Comparison of ENCODE assay signal across 18 cellular contexts in the genomic region with DNA sequence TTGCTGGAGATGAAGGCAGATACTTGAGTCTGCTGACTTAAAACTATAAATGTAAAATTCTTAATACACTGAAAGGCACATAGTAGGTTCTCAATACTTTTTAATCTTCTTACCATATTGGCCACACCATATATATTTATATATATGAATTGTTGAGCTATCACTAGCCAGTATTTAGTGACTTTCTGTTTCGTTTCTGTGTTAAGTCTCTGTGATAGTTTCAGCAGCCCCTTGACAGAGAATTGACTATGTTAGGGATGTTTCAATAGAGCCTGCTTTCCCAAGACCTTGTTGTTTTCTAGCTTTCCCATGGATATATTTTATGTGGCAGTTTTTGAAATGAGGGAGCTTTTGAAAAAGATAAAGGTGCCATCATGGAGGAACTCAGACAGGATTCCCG.
A peak's percentile ranks its signal among the peaks of the same experiment; 100 is the strongest.
DNase-seq lines count a peak whose midpoint lies in the region; ATAC-seq, FAIRE-seq and TF ChIP-seq lines count a peak whose summit lies in the region.
"Had no signal": no experiment of that assay in that cellular context is flagged by ENCODE, and none has a peak within 500 bp of the region (broad histone marks: within the 10 kb centered on the region; RNA-seq: fewer than 3 reads in every experiment).

No MANE protein-coding gene starts in this region.

- no peak overlapping the region for H3K4me3 Mint-ChIP-seq in activated T-helper 2 cell treated with anti-CD3 and anti-CD28 coated beads, Interferon-gamma antibody, Interleukin-2, Interleukin-4, amounts not matched to agents 10 μg/mL and 5 μg/mL and 100 μg/mL, durations not matched to agents 14 hours and 24 hours and 36 hours (ENCODE audit: low read depth)
- H3K4me3 Mint-ChIP-seq: CD8-positive, alpha-beta memory T cell; T-helper 2 cell treated with Interferon-gamma antibody and Interleukin-4, amounts not matched to agents 5 μg/mL and 100 μg/mL, for 36 hours had no signal

- 15% methylated on average over 2 of the region's 2 CpGs for WGBS in GM12878 (ENCODE audit: insufficient coverage, insufficient replicate concordance, low lambda C conversion rate, missing lambda C conversion rate)

- peak; percentile 63 for ATAC-seq in GM18519 (IDR thresholded peaks at IDR 0.05; ENCODE audit: low FRiP score, unreplicated experiment)
- ATAC-seq in GM19395 (IDR thresholded peaks at IDR 0.05; ENCODE audit: unreplicated experiment), result peak; percentile 64
- peak; percentile 50 for ATAC-seq in HG03280 (IDR thresholded peaks at IDR 0.05; ENCODE audit: unreplicated experiment)
- ATAC-seq in GM12878, result peak; percentile 78
- ATAC-seq in GM19324 (IDR thresholded peaks at IDR 0.05; ENCODE audit: low FRiP score, unreplicated experiment), result no peak

- BruUV-seq in GM12878 (replicated peaks; lab: Mats Ljungman, UMichigan), result no TSS peak

- no peaks in the 10 kb centered on the region for H3K27me3 ChIP-seq in GM12878 (replicated peaks in 1 of 2; ENCODE audit: control insufficient read depth in 2 of 2, insufficient read depth in 2 of 2, low read length in 1 of 2)
- H3K27me3 ChIP-seq: BE2C had no signal

- intact Hi-C loops in GM12878 (cut with micrococcal nuclease; ENCODE audit: unreplicated experiment), result loop anchor here (5.0 kb wide), 1 partner anchor 88 kb away; no protein-coding TSS in a partner anchor
- intact Hi-C loops in activated T-helper 2 cell treated with anti-CD3 and anti-CD28 coated beads, Interferon-gamma antibody, Interleukin-2, Interleukin-4, amounts not matched to agents 10 μg/mL and 5 μg/mL and 100 μg/mL, durations not matched to agents 14 hours and 24 hours and 36 hours (cut with micrococcal nuclease), result no loop called here

- in situ Hi-C loops in GM12878 (cut with MboI), result no loop called here

- H4K20me1 ChIP-seq in GM12878 (ENCODE audit: control insufficient read depth, insufficient read depth), result no peaks in the 10 kb centered on the region

- no peak for TF ChIP-seq POLR2A in GM12878 (IDR thresholded peaks at IDR 0.05; ENCODE audit: low read depth, low read length)

- 0 out of 2 replicates have a peak overlapping the region, but pooled peaks have one; percentile 25 for H3K4me2 ChIP-seq in GM12878 (ENCODE audit: control insufficient read depth, insufficient read depth)

- no peaks in the 10 kb centered on the region for H3K4me1 ChIP-seq in GM12878 (ENCODE audit: control insufficient read depth, insufficient read depth, low read length)
- H3K4me1 ChIP-seq: BE2C had no signal

- TF ChIP-seq RAD21 in GM12878 (IDR thresholded peaks at IDR 0.05; ENCODE audit: insufficient read depth, low read depth, low read length), result no peak

- RAD21 ChIA-PET in GM12878 (lab: Charles Lee; ENCODE audit: unreplicated experiment), result interaction anchor here (0.8 to 2.1 kb wide), 3 partner anchors 27 to 97 kb away, joined by 3 to 11 read pairs (median 4); no protein-coding TSS in a partner anchor

- no peak overlapping the region for H3K4me3 ChIP-seq in GM12878

- H3K36me3 ChIP-seq in GM12878 (ENCODE audit: control insufficient read depth in 2 of 2, insufficient read depth in 2 of 2, low read length in 1 of 2), result no peaks in the 10 kb centered on the region
- H3K36me3 ChIP-seq: BE2C had no signal

- no peaks in the 10 kb centered on the region for H3K79me2 ChIP-seq in GM12878 (ENCODE audit: control insufficient read depth, insufficient read depth, low read length)

- H3K27ac Mint-ChIP-seq in activated T-helper 2 cell treated with anti-CD3 and anti-CD28 coated beads, Interferon-gamma antibody, Interleukin-2, Interleukin-4, amounts not matched to agents 10 μg/mL and 5 μg/mL and 100 μg/mL, durations not matched to agents 14 hours and 24 hours and 36 hours, result no peak overlapping the region
- H3K27ac Mint-ChIP-seq: CD8-positive, alpha-beta memory T cell; T-helper 2 cell treated with Interferon-gamma antibody and Interleukin-4, amounts not matched to agents 5 μg/mL and 100 μg/mL, for 36 hours had no signal

- no peak for TF ChIP-seq EP300 in GM12878 (IDR thresholded peaks at IDR 0.05; ENCODE audit: borderline replicate concordance in 1 of 2, control insufficient read depth in 1 of 2, low read depth in 2 of 2, low read length in 2 of 2)

- SMC1A ChIA-PET in GM12878 (lab: Charles Lee; ENCODE audit: uncharacterized antibody, unreplicated experiment), result interaction anchor here (0.7 to 4.6 kb wide), 10 partner anchors 10 to 215 kb away, joined by 3 to 31 read pairs (median 5); no protein-coding TSS in a partner anchor

- H3K9me3 Mint-ChIP-seq in activated T-helper 2 cell treated with anti-CD3 and anti-CD28 coated beads, Interferon-gamma antibody, Interleukin-2, Interleukin-4, amounts not matched to agents 10 μg/mL and 5 μg/mL and 100 μg/mL, durations not matched to agents 14 hours and 24 hours and 36 hours, result no peaks in the 10 kb centered on the region
- H3K9me3 Mint-ChIP-seq: T-helper 2 cell treated with Interferon-gamma antibody and Interleukin-4, amounts not matched to agents 5 μg/mL and 100 μg/mL, for 36 hours had no signal

- no peak for FAIRE-seq in GM12878 (lab: Jason Lieb, UNC)
- FAIRE-seq: HTR-8/SVneo, RCC 7860 had no signal

- no peaks in the 10 kb centered on the region; the same call in 2 of the 3 replicates for H3K9me3 ChIP-seq in GM12878 (replicated peaks; ENCODE audit: control insufficient read depth, insufficient read depth, low read length)
- H3K9me3 ChIP-seq: BE2C had no signal

- DNase-seq in GM12878 (ENCODE audit: low read depth, low spot score) (no peak), EL (no peak), epidermal melanocyte (ENCODE audit: insufficient read length, low spot score) (no peak)
- DNase-seq in activated T-helper 2 cell treated with anti-CD3 and anti-CD28 coated beads, Interferon-gamma antibody, Interleukin-2, Interleukin-4, amounts not matched to agents 10 μg/mL and 5 μg/mL and 100 μg/mL, durations not matched to agents 14 hours and 24 hours and 36 hours (ENCODE audit: low spot score), result no peak
- DNase-seq: BE2C; CD8-positive, alpha-beta memory T cell; H7; NCI-H1092 treated with DMSO at 0.1 percent for 48 hours; NCI-H1694 treated with DMSO at 0.1 percent for 48 hours; NCI-H446; NCI-H774 had no signal

- no peak overlapping the region for H3K9ac ChIP-seq in GM12878 (ENCODE audit: control insufficient read depth, insufficient read depth, low read length)

- no peak overlapping the region for H3K27ac ChIP-seq in GM12878 (ENCODE audit: control insufficient read depth, insufficient read depth)

- H3K4me1 Mint-ChIP-seq in activated T-helper 2 cell treated with anti-CD3 and anti-CD28 coated beads, Interferon-gamma antibody, Interleukin-2, Interleukin-4, amounts not matched to agents 10 μg/mL and 5 μg/mL and 100 μg/mL, durations not matched to agents 14 hours and 24 hours and 36 hours (ENCODE audit: low read depth), result no peaks in the 10 kb centered on the region
- H3K4me1 Mint-ChIP-seq: CD8-positive, alpha-beta memory T cell had no signal

- CTCF ChIA-PET in GM12878 (lab: Yijun Ruan, JAX), result interaction anchor here (0.9 to 1.4 kb wide), 6 partner anchors 9 to 97 kb away, joined by 3 to 5 read pairs (median 3); no protein-coding TSS in a partner anchor

- no peaks in the 10 kb centered on the region for H3K27me3 Mint-ChIP-seq in activated T-helper 2 cell treated with anti-CD3 and anti-CD28 coated beads, Interferon-gamma antibody, Interleukin-2, Interleukin-4, amounts not matched to agents 10 μg/mL and 5 μg/mL and 100 μg/mL, durations not matched to agents 14 hours and 24 hours and 36 hours (ENCODE audit: low read depth)
- H3K27me3 Mint-ChIP-seq: CD8-positive, alpha-beta memory T cell had no signal

- H2AFZ ChIP-seq in GM12878 (ENCODE audit: control insufficient read depth, low read depth, low read length), result peak overlapping the region; percentile 44

- TF ChIP-seq CTCF in GM12878 (IDR thresholded peaks at IDR 0.05 in 2 of 3, conservative IDR thresholded peaks at IDR 0.05 in 1 of 3; ENCODE audit: control insufficient read depth in 2 of 3, extremely low read depth in 1 of 3, insufficient read depth in 1 of 3, low read depth in 3 of 3, low read length in 3 of 3), result no peak

- POLR2A ChIA-PET in GM12878 (lab: Charles Lee), result interaction anchor here (1.3 to 1.5 kb wide), 2 partner anchors 54 to 86 kb away, joined by 3 read pairs; no protein-coding TSS in a partner anchor

- H3K36me3 Mint-ChIP-seq in activated T-helper 2 cell treated with anti-CD3 and anti-CD28 coated beads, Interferon-gamma antibody, Interleukin-2, Interleukin-4, amounts not matched to agents 10 μg/mL and 5 μg/mL and 100 μg/mL, durations not matched to agents 14 hours and 24 hours and 36 hours (ENCODE audit: low read depth), result no peaks in the 10 kb centered on the region
- H3K36me3 Mint-ChIP-seq: CD8-positive, alpha-beta memory T cell had no signal

TF ChIP-seq in GM12878, 131 proteins besides CTCF, POLR2A, EP300 and RAD21 (continues in another document):
- TF ChIP-seq PAX8 (IDR thresholded peaks at IDR 0.05) (no peak), ZBTB33 (IDR thresholded peaks at IDR 0.05) (no peak), CHD1 (IDR thresholded peaks at IDR 0.05; ENCODE audit: low read depth, low read length) (no peak), RCOR1 (conservative IDR thresholded peaks at IDR 0.05; ENCODE audit: low read depth, low read length) (no peak)
- TF ChIP-seq, protein P1, sequence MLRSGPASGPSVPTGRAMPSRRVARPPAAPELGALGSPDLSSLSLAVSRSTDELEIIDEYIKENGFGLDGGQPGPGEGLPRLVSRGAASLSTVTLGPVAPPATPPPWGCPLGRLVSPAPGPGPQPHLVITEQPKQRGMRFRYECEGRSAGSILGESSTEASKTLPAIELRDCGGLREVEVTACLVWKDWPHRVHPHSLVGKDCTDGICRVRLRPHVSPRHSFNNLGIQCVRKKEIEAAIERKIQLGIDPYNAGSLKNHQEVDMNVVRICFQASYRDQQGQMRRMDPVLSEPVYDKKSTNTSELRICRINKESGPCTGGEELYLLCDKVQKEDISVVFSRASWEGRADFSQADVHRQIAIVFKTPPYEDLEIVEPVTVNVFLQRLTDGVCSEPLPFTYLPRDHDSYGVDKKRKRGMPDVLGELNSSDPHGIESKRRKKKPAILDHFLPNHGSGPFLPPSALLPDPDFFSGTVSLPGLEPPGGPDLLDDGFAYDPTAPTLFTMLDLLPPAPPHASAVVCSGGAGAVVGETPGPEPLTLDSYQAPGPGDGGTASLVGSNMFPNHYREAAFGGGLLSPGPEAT (IDR thresholded peaks at IDR 0.05; ENCODE audit: low read depth), result no peak
